ENCODE assay signal across 8 cellular contexts in genomic region chr17:7405882-7406825, GRCh38. TPM values are rescaled to one million over a fixed set of nuclear protein-coding genes. Genes with fewer than 3 reads are reported as not detected.
DNase-seq lines count a peak whose midpoint lies in the region; ATAC-seq, FAIRE-seq and TF ChIP-seq lines count a peak whose summit lies in the region.

No MANE protein-coding gene starts in this region.

- H3K27ac Mint-ChIP-seq in mesothelial cell of epicardium = peak overlapping the region; percentile 82

- peaks cover 22% of the 10 kb centered on the region for H3K36me3 Mint-ChIP-seq in mesothelial cell of epicardium

- FAIRE-seq in HepG2 (lab: Jason Lieb, UNC) = no peak

- no peaks in the 10 kb centered on the region for H3K27me3 Mint-ChIP-seq in mesothelial cell of epicardium (ENCODE audit: low read depth)

- DNase-seq in HepG2 (ENCODE audit: low spot score) (no peak), right lobe of liver (no peak), astrocyte of the spinal cord (ENCODE audit: low read depth, low spot score) (no peak), mesothelial cell of epicardium (ENCODE audit: low spot score in 2 of 2, unreplicated experiment in 2 of 2) (no peak), vagina (ENCODE audit: extremely low spot score in 2 of 2) (no peak), COLO668 (lab: John Stamatoyannopoulos, UW; ENCODE audit: unreplicated experiment) (no peak)

- no peak overlapping the region for H2AFZ ChIP-seq in HepG2 (ENCODE audit: low read length)

- intact Hi-C loops in HepG2 (cut with micrococcal nuclease; ENCODE audit: unreplicated experiment) (no loop called here), right lobe of liver (cut with DNase I) (no loop called here), vagina (cut with DNase I) (loop anchor here (5.0 kb wide), 1 partner anchor 54 kb away; the partner anchor contains the start of gene KCTD11)

- 0 out of 5 replicates have a peak, but pooled peaks cover 0 to 2% of the 10 kb centered on the region in 2 experiments for H3K36me3 ChIP-seq in HepG2 (replicated peaks in 1 of 2; ENCODE audit: control insufficient read depth in 1 of 2, insufficient read depth in 2 of 2, low read length in 2 of 2)
- H3K36me3 ChIP-seq in right lobe of liver = no peaks in the 10 kb centered on the region
- H3K36me3 ChIP-seq in vagina = peaks cover 0 to 16% of the 10 kb centered on the region in 2 donors

- TSS peak; percentile 48 for BruUV-seq in HepG2 (replicated peaks; lab: Mats Ljungman, UMichigan)

- H3K27me3 ChIP-seq in HepG2 (ENCODE audit: control insufficient read depth in 1 of 2, insufficient read depth in 2 of 2, low read length in 2 of 2) = no peaks in the 10 kb centered on the region; a peak in 1 of 5 replicates
- H3K27me3 ChIP-seq in right lobe of liver = no peaks in the 10 kb centered on the region
- H3K27me3 ChIP-seq in vagina = no peaks in the 10 kb centered on the region

- H3K9me3 ChIP-seq in HepG2 (ENCODE audit: low read length) (no peaks in the 10 kb centered on the region), right lobe of liver (no peaks in the 10 kb centered on the region), vagina (no peaks in the 10 kb centered on the region)

- H3K4me2 ChIP-seq in HepG2 (ENCODE audit: low read depth, low read length) = peak overlapping the region; percentile 80

- peak overlapping the region; percentile 69; the same call in 1 of the 2 replicates for H3K9ac ChIP-seq in HepG2 (ENCODE audit: insufficient read depth, low read depth, low read length)

- POLR2A ChIA-PET in HepG2 (lab: Yijun Ruan, JAX) = no interaction called here

- no peak for TF ChIP-seq POLR2A in HepG2 (IDR thresholded peaks at IDR 0.05; ENCODE audit: insufficient read depth in 1 of 2, low read depth in 2 of 2, low read length in 2 of 2)
- TF ChIP-seq POLR2A in right lobe of liver (IDR thresholded peaks at IDR 0.05) = no peak
- TF ChIP-seq POLR2A in vagina (IDR thresholded peaks at IDR 0.05) = no peak

- CTCF ChIA-PET in HepG2 (lab: Yijun Ruan, JAX; ENCODE audit: low intra/inter-chr PET ratio, low total read pairs) = no interaction called here

- WGBS in HepG2 (ENCODE audit: low lambda C conversion rate) = 44% methylated on average over 8 of the region's 16 CpGs
- WGBS in right lobe of liver (ENCODE audit: insufficient coverage, low coverage, low lambda C conversion rate, missing lambda C conversion rate) = 45% methylated on average over 15 of the region's 16 CpGs

- no peaks in the 10 kb centered on the region for H4K20me1 ChIP-seq in HepG2 (ENCODE audit: insufficient read depth, low read length)

- no peak for TF ChIP-seq CTCF in HepG2 (CRISPR knock-in tag; IDR thresholded peaks at IDR 0.05)
- TF ChIP-seq CTCF in right lobe of liver (IDR thresholded peaks at IDR 0.05) = no peak
- TF ChIP-seq CTCF in astrocyte of the spinal cord (IDR thresholded peaks at IDR 0.05; ENCODE audit: low read depth, low read length) = no peak
- no peak for TF ChIP-seq CTCF in mesothelial cell of epicardium (IDR thresholded peaks at IDR 0.05; ENCODE audit: unreplicated experiment)
- no peak for TF ChIP-seq CTCF in vagina (IDR thresholded peaks at IDR 0.05)

- H3K79me2 ChIP-seq in HepG2 (ENCODE audit: insufficient read depth, low read length) = peaks cover 4% of the 10 kb centered on the region

- in situ Hi-C loops in HepG2 (cut with HindIII; ENCODE audit: extremely low pct_ligation_motif_present, low pct_unique_long_range_greater_than_20kb) (no loop called here), astrocyte of the spinal cord (cut with HindIII; ENCODE audit: low sequenced_read_pairs) (no loop called here)

- H3K9me3 Mint-ChIP-seq in mesothelial cell of epicardium = no peaks in the 10 kb centered on the region

- peaks cover 18% of the 10 kb centered on the region for H3K4me1 ChIP-seq in HepG2 (ENCODE audit: insufficient read depth, low read length)
- peaks cover 0 to 10% (median 3%) of the 10 kb centered on the region in 4 donors for H3K4me1 ChIP-seq in right lobe of liver
- peaks cover 34% of the 10 kb centered on the region for H3K4me1 ChIP-seq in vagina

- peaks cover 23% of the 10 kb centered on the region for H3K4me1 Mint-ChIP-seq in mesothelial cell of epicardium

- no peak for TF ChIP-seq EP300 in HepG2 (IDR thresholded peaks at IDR 0.05; ENCODE audit: low read depth in 2 of 2, low read length in 2 of 2)
- TF ChIP-seq EP300 in HepG2 (CRISPR knock-in tag; IDR thresholded peaks at IDR 0.05; ENCODE audit: borderline replicate concordance) = no peak

- ATAC-seq in HepG2 = no peak
- no peak for ATAC-seq in right lobe of liver
- ATAC-seq in HG02852 (IDR thresholded peaks at IDR 0.05; ENCODE audit: unreplicated experiment) = no peak
- no peak for ATAC-seq in HG03039 (IDR thresholded peaks at IDR 0.05; ENCODE audit: unreplicated experiment)

- no peak for TF ChIP-seq RAD21 in HepG2 (CRISPR knock-in tag; IDR thresholded peaks at IDR 0.05)

- H3K4me3 Mint-ChIP-seq in mesothelial cell of epicardium = peak overlapping the region; percentile 73

- H3K4me3 ChIP-seq in HepG2 (replicated peaks in 1 of 3; ENCODE audit: insufficient read depth in 1 of 3, low read depth in 2 of 3, low read length in 3 of 3) = peak overlapping the region in 2 of 3 experiments; percentile 70 to 95; a peak in 2 of 6 replicates
- no peak overlapping the region for H3K4me3 ChIP-seq in right lobe of liver
- peak overlapping the region; percentile 70 for H3K4me3 ChIP-seq in astrocyte of the spinal cord (ENCODE audit: low read depth, low read length)
- peak overlapping the region; percentile 87 to 98 for H3K4me3 ChIP-seq in vagina

- H3K27ac ChIP-seq in HepG2 (ENCODE audit: extremely low read length, insufficient read depth, low read length) = no peak overlapping the region
- H3K27ac ChIP-seq in right lobe of liver = no peak overlapping the region
- H3K27ac ChIP-seq in vagina = peak overlapping the region; percentile 98

RNA-seq across cellular contexts. Expression of gene NLGN2, which starts 1.5 kb away (rescaled TPM):
- 1.4 and 1.9 TPM in 2 replicates for total RNA-seq in HepG2 (2016; rRNA removed; fragmentation: Illumina TruSeq; extraction: Trizol)
- 0.40 and 0.44 TPM in 2 replicates for total RNA-seq in HepG2 (2016; cell fraction: cytosol; rRNA removed; fragmentation: Illumina TruSeq; extraction: Trizol; ENCODE audit: low read depth)
- total RNA-seq in HepG2 (2016; cell fraction: insoluble cytoplasmic fraction; rRNA removed; fragmentation: Illumina TruSeq; extraction: Trizol) = 1.2 and 2.6 TPM in 2 replicates
- total RNA-seq in HepG2 (2016; cell fraction: membrane; rRNA removed; fragmentation: Illumina TruSeq; extraction: Trizol) = 1.5 and 2.4 TPM in 2 replicates
- 2.7 and 3.8 TPM in 2 replicates for total RNA-seq in HepG2 (2016; cell fraction: nucleus; rRNA removed; fragmentation: Illumina TruSeq; extraction: Trizol)
- 11.0 and 15.1 TPM in 2 replicates for polyA plus RNA-seq in HepG2 (2011; rRNA removed)
- 2.6 and 3.0 TPM in 2 replicates for polyA plus RNA-seq in HepG2 (2011; cell fraction: cytosol; rRNA removed)
- 141 and 149 TPM in 2 replicates for polyA plus RNA-seq in HepG2 (2011; cell fraction: nucleus; rRNA removed)
- polyA plus RNA-seq in HepG2 (2012) = 18.1 and 23.2 TPM in 2 replicates
- polyA plus RNA-seq in HepG2 (2016; cell fraction: cytosol; fragmentation: Illumina TruSeq; extraction: Trizol; ENCODE audit: low read depth) = 0.35 and 0.41 TPM in 2 replicates
- polyA plus RNA-seq in HepG2 (2016; cell fraction: insoluble cytoplasmic fraction; fragmentation: Illumina TruSeq; extraction: Trizol; ENCODE audit: low read depth) = 3.3 and 5.2 TPM in 2 replicates
- polyA plus RNA-seq in HepG2 (2016; cell fraction: membrane; fragmentation: Illumina TruSeq; extraction: Trizol; ENCODE audit: low read depth) = 1.3 and 1.8 TPM in 2 replicates
- polyA plus RNA-seq in HepG2 (2016; cell fraction: nucleus; fragmentation: Illumina TruSeq; extraction: Trizol; ENCODE audit: insufficient read depth, low read depth) = 32.4 and 37.8 TPM in 2 replicates
- 2.3 and 4.3 TPM in 2 replicates for polyA minus RNA-seq in HepG2 (2011; rRNA and poly(A)+ RNA removed; ENCODE audit: low replicate concordance)
- polyA minus RNA-seq in HepG2 (2011; cell fraction: cytosol; rRNA and poly(A)+ RNA removed) = 2.6 and 3.8 TPM in 2 replicates
- 8.2 and 9.3 TPM in 2 replicates for polyA minus RNA-seq in HepG2 (2011; cell fraction: nucleus; rRNA and poly(A)+ RNA removed)
- total RNA-seq in right lobe of liver = 1 to 10 TPM; 1.3 to 5.3 (median 3.0) TPM
- 88.0 to 97.5 TPM (median 90.8 TPM) in 3 replicates for total RNA-seq in mesothelial cell of epicardium
- 25.5 TPM for total RNA-seq in vagina

RNA-seq across cellular contexts. Expression of gene TMEM256, which starts 2.3 kb away (rescaled TPM):
- total RNA-seq in HepG2 (2016; rRNA removed; fragmentation: Illumina TruSeq; extraction: Trizol) (231 and 246 TPM in 2 replicates), right lobe of liver (10 to 100 TPM; 56.4 to 95.4 (median 68.9) TPM), mesothelial cell of epicardium (65.7 to 78.3 TPM (median 69.4 TPM) in 3 replicates), vagina (118 TPM)
- 134 and 136 TPM in 2 replicates for total RNA-seq in HepG2 (2016; cell fraction: cytosol; rRNA removed; fragmentation: Illumina TruSeq; extraction: Trizol; ENCODE audit: low read depth)
- 236 and 264 TPM in 2 replicates for total RNA-seq in HepG2 (2016; cell fraction: insoluble cytoplasmic fraction; rRNA removed; fragmentation: Illumina TruSeq; extraction: Trizol)
- total RNA-seq in HepG2 (2016; cell fraction: membrane; rRNA removed; fragmentation: Illumina TruSeq; extraction: Trizol) = 153 and 183 TPM in 2 replicates
- total RNA-seq in HepG2 (2016; cell fraction: nucleus; rRNA removed; fragmentation: Illumina TruSeq; extraction: Trizol) = 79.6 and 83.0 TPM in 2 replicates
- polyA plus RNA-seq in HepG2 (2011; rRNA removed) = 240 and 252 TPM in 2 replicates
- 131 and 354 TPM in 2 replicates for polyA plus RNA-seq in HepG2 (2011; cell fraction: cytosol; rRNA removed)
- polyA plus RNA-seq in HepG2 (2011; cell fraction: nucleus; rRNA removed) = 114 and 132 TPM in 2 replicates
- 90.5 and 138 TPM in 2 replicates for polyA plus RNA-seq in HepG2 (2012)
- 119 and 129 TPM in 2 replicates for polyA plus RNA-seq in HepG2 (2016; cell fraction: cytosol; fragmentation: Illumina TruSeq; extraction: Trizol; ENCODE audit: low read depth)
- 192 and 206 TPM in 2 replicates for polyA plus RNA-seq in HepG2 (2016; cell fraction: insoluble cytoplasmic fraction; fragmentation: Illumina TruSeq; extraction: Trizol; ENCODE audit: low read depth)
- 118 and 127 TPM in 2 replicates for polyA plus RNA-seq in HepG2 (2016; cell fraction: membrane; fragmentation: Illumina TruSeq; extraction: Trizol; ENCODE audit: low read depth)
- 132 and 144 TPM in 2 replicates for polyA plus RNA-seq in HepG2 (2016; cell fraction: nucleus; fragmentation: Illumina TruSeq; extraction: Trizol; ENCODE audit: insufficient read depth, low read depth)
- polyA minus RNA-seq in HepG2 (2011; rRNA and poly(A)+ RNA removed; ENCODE audit: low replicate concordance) = 48.7 and 83.2 TPM in 2 replicates
- polyA minus RNA-seq in HepG2 (2011; cell fraction: cytosol; rRNA and poly(A)+ RNA removed) = 28.3 and 28.4 TPM in 2 replicates
- 22.9 and 31.3 TPM in 2 replicates for polyA minus RNA-seq in HepG2 (2011; cell fraction: nucleus; rRNA and poly(A)+ RNA removed)

RNA-seq across cellular contexts. Expression of gene PLSCR3, which starts 11.8 kb away (rescaled TPM):
- total RNA-seq in HepG2 (2016; rRNA removed; fragmentation: Illumina TruSeq; extraction: Trizol) (5.6 and 6.0 TPM in 2 replicates), right lobe of liver (1 to 10 TPM; 5.5 to 8.9 (median 6.4) TPM), mesothelial cell of epicardium (67.4 to 69.3 TPM (median 68.4 TPM) in 3 replicates), vagina (37.1 TPM)
- 2.3 and 3.9 TPM in 2 replicates for total RNA-seq in HepG2 (2016; cell fraction: cytosol; rRNA removed; fragmentation: Illumina TruSeq; extraction: Trizol; ENCODE audit: low read depth)
- total RNA-seq in HepG2 (2016; cell fraction: insoluble cytoplasmic fraction; rRNA removed; fragmentation: Illumina TruSeq; extraction: Trizol) = 4.8 and 6.1 TPM in 2 replicates
- total RNA-seq in HepG2 (2016; cell fraction: membrane; rRNA removed; fragmentation: Illumina TruSeq; extraction: Trizol) = 4.6 and 4.9 TPM in 2 replicates
- total RNA-seq in HepG2 (2016; cell fraction: nucleus; rRNA removed; fragmentation: Illumina TruSeq; extraction: Trizol) = 3.3 and 4.4 TPM in 2 replicates
- polyA plus RNA-seq in HepG2 (2011; rRNA removed) = 6.1 and 6.2 TPM in 2 replicates
- polyA plus RNA-seq in HepG2 (2011; cell fraction: cytosol; rRNA removed) = 4.7 and 5.9 TPM in 2 replicates
- polyA plus RNA-seq in HepG2 (2011; cell fraction: nucleus; rRNA removed) = 20.8 and 23.5 TPM in 2 replicates
- polyA plus RNA-seq in HepG2 (2012) = 6.2 and 7.3 TPM in 2 replicates
- polyA plus RNA-seq in HepG2 (2016; cell fraction: cytosol; fragmentation: Illumina TruSeq; extraction: Trizol; ENCODE audit: low read depth) = 6.7 and 7.7 TPM in 2 replicates
- 8.1 and 10.5 TPM in 2 replicates for polyA plus RNA-seq in HepG2 (2016; cell fraction: insoluble cytoplasmic fraction; fragmentation: Illumina TruSeq; extraction: Trizol; ENCODE audit: low read depth)
- polyA plus RNA-seq in HepG2 (2016; cell fraction: membrane; fragmentation: Illumina TruSeq; extraction: Trizol; ENCODE audit: low read depth) = 10.8 and 11.9 TPM in 2 replicates
- polyA plus RNA-seq in HepG2 (2016; cell fraction: nucleus; fragmentation: Illumina TruSeq; extraction: Trizol; ENCODE audit: insufficient read depth, low read depth) = 12.3 and 12.8 TPM in 2 replicates
- 7.6 and 8.3 TPM in 2 replicates for polyA minus RNA-seq in HepG2 (2011; rRNA and poly(A)+ RNA removed; ENCODE audit: low replicate concordance)
- 2.6 and 3.8 TPM in 2 replicates for polyA minus RNA-seq in HepG2 (2011; cell fraction: cytosol; rRNA and poly(A)+ RNA removed)
- polyA minus RNA-seq in HepG2 (2011; cell fraction: nucleus; rRNA and poly(A)+ RNA removed) = 4.2 and 5.4 TPM in 2 replicates

RNA-seq across cellular contexts. Expression of gene SPEM1, which starts 14.0 kb away (rescaled TPM):
- total RNA-seq in HepG2 (2016; rRNA removed; fragmentation: Illumina TruSeq; extraction: Trizol) (not detected in 2 replicates), right lobe of liver (not detected), mesothelial cell of epicardium (0.38 TPM in 1 of 3 replicates, not detected in the others), vagina (not detected)
- total RNA-seq in HepG2 (2016; cell fraction: cytosol; rRNA removed; fragmentation: Illumina TruSeq; extraction: Trizol; ENCODE audit: low read depth) = not detected in 2 replicates
- not detected in 2 replicates for total RNA-seq in HepG2 (2016; cell fraction: insoluble cytoplasmic fraction; rRNA removed; fragmentation: Illumina TruSeq; extraction: Trizol)
- total RNA-seq in HepG2 (2016; cell fraction: membrane; rRNA removed; fragmentation: Illumina TruSeq; extraction: Trizol) = not detected in 2 replicates
- not detected in 2 replicates for total RNA-seq in HepG2 (2016; cell fraction: nucleus; rRNA removed; fragmentation: Illumina TruSeq; extraction: Trizol)
- polyA plus RNA-seq in HepG2 (2011; rRNA removed) = not detected in 2 replicates
- not detected in 2 replicates for polyA plus RNA-seq in HepG2 (2011; cell fraction: cytosol; rRNA removed)
- polyA plus RNA-seq in HepG2 (2011; cell fraction: nucleus; rRNA removed) = 0.19 TPM in 1 of 2 replicates, not detected in the other
- polyA plus RNA-seq in HepG2 (2012) = not detected in 2 replicates
- not detected in 2 replicates for polyA plus RNA-seq in HepG2 (2016; cell fraction: cytosol; fragmentation: Illumina TruSeq; extraction: Trizol; ENCODE audit: low read depth)
- polyA plus RNA-seq in HepG2 (2016; cell fraction: insoluble cytoplasmic fraction; fragmentation: Illumina TruSeq; extraction: Trizol; ENCODE audit: low read depth) = not detected in 2 replicates
- polyA plus RNA-seq in HepG2 (2016; cell fraction: membrane; fragmentation: Illumina TruSeq; extraction: Trizol; ENCODE audit: low read depth) = not detected in 2 replicates
- polyA plus RNA-seq in HepG2 (2016; cell fraction: nucleus; fragmentation: Illumina TruSeq; extraction: Trizol; ENCODE audit: insufficient read depth, low read depth) = not detected in 2 replicates
- polyA minus RNA-seq in HepG2 (2011; rRNA and poly(A)+ RNA removed; ENCODE audit: low replicate concordance) = not detected in 2 replicates
- not detected in 2 replicates for polyA minus RNA-seq in HepG2 (2011; cell fraction: cytosol; rRNA and poly(A)+ RNA removed)
- polyA minus RNA-seq in HepG2 (2011; cell fraction: nucleus; rRNA and poly(A)+ RNA removed) = not detected in 2 replicates

RNA-seq across cellular contexts. Expression of gene SPEM2, which starts 19.3 kb away (rescaled TPM):
- total RNA-seq in HepG2 (2016; rRNA removed; fragmentation: Illumina TruSeq; extraction: Trizol) (not detected in 2 replicates), right lobe of liver (not detected), mesothelial cell of epicardium (not detected in 3 replicates), vagina (not detected)
- not detected in 2 replicates for total RNA-seq in HepG2 (2016; cell fraction: cytosol; rRNA removed; fragmentation: Illumina TruSeq; extraction: Trizol; ENCODE audit: low read depth)
- total RNA-seq in HepG2 (2016; cell fraction: insoluble cytoplasmic fraction; rRNA removed; fragmentation: Illumina TruSeq; extraction: Trizol) = not detected in 2 replicates
- total RNA-seq in HepG2 (2016; cell fraction: membrane; rRNA removed; fragmentation: Illumina TruSeq; extraction: Trizol) = not detected in 2 replicates
- total RNA-seq in HepG2 (2016; cell fraction: nucleus; rRNA removed; fragmentation: Illumina TruSeq; extraction: Trizol) = not detected in 2 replicates
- polyA plus RNA-seq in HepG2 (2011; rRNA removed) = not detected in 2 replicates
- polyA plus RNA-seq in HepG2 (2011; cell fraction: cytosol; rRNA removed) = not detected in 2 replicates
- not detected in 2 replicates for polyA plus RNA-seq in HepG2 (2011; cell fraction: nucleus; rRNA removed)
- not detected in 2 replicates for polyA plus RNA-seq in HepG2 (2012)
- polyA plus RNA-seq in HepG2 (2016; cell fraction: cytosol; fragmentation: Illumina TruSeq; extraction: Trizol; ENCODE audit: low read depth) = not detected in 2 replicates
- not detected in 2 replicates for polyA plus RNA-seq in HepG2 (2016; cell fraction: insoluble cytoplasmic fraction; fragmentation: Illumina TruSeq; extraction: Trizol; ENCODE audit: low read depth)
- not detected in 2 replicates for polyA plus RNA-seq in HepG2 (2016; cell fraction: membrane; fragmentation: Illumina TruSeq; extraction: Trizol; ENCODE audit: low read depth)
- not detected in 2 replicates for polyA plus RNA-seq in HepG2 (2016; cell fraction: nucleus; fragmentation: Illumina TruSeq; extraction: Trizol; ENCODE audit: insufficient read depth, low read depth)
- not detected in 2 replicates for polyA minus RNA-seq in HepG2 (2011; rRNA and poly(A)+ RNA removed; ENCODE audit: low replicate concordance)
- not detected in 2 replicates for polyA minus RNA-seq in HepG2 (2011; cell fraction: cytosol; rRNA and poly(A)+ RNA removed)
- not detected in 2 replicates for polyA minus RNA-seq in HepG2 (2011; cell fraction: nucleus; rRNA and poly(A)+ RNA removed)

Comparison
In these comparisons a context has a peak if more than half of its experiments do, and no peak if none do; other contexts are left out.
1. H3K4me3 ChIP-seq: peak in HepG2 (2 of 3), astrocyte of the spinal cord (single experiment) and vagina (2 of 2); none in right lobe of liver (0 of 3).